ENCODE assay signal across 20 cellular contexts in genomic region chr5:178083942-178084341, GRCh38.
"Had no signal": no experiment of that assay in that cellular context is flagged by ENCODE, and none has a peak within 500 bp of the region (broad histone marks: within the 10 kb centered on the region; RNA-seq: fewer than 3 reads in every experiment).

No MANE protein-coding gene starts in this region.

- H3K4me3 Mint-ChIP-seq: activated CD4-positive, alpha-beta memory T cell treated with anti-CD3 and anti-CD28 coated beads for 36 hours; activated naive CD4-positive, alpha-beta T cell treated with anti-CD3 and anti-CD28 coated beads for 36 hours; activated naive CD8-positive, alpha-beta T cell treated with anti-CD3 and anti-CD28 coated beads, Interleukin-2, amount 10 ng/mL, durations not matched to agents 7 days and 5 days; endodermal cell; naive thymus-derived CD4-positive, alpha-beta T cell; neural crest cell had no signal

- H3K4me3 ChIP-seq: colonic mucosa, heart right ventricle, lower lobe of right lung, sigmoid colon, thoracic aorta, upper lobe of left lung had no signal

- H3K27ac Mint-ChIP-seq: activated CD4-positive, alpha-beta memory T cell treated with anti-CD3 and anti-CD28 coated beads for 36 hours; activated naive CD4-positive, alpha-beta T cell treated with anti-CD3 and anti-CD28 coated beads for 36 hours; activated naive CD8-positive, alpha-beta T cell treated with anti-CD3 and anti-CD28 coated beads, Interleukin-2, amount 10 ng/mL, durations not matched to agents 7 days and 5 days; endodermal cell had no signal

- H3K36me3 Mint-ChIP-seq: activated CD4-positive, alpha-beta memory T cell treated with anti-CD3 and anti-CD28 coated beads for 36 hours; activated naive CD8-positive, alpha-beta T cell treated with anti-CD3 and anti-CD28 coated beads, Interleukin-2, amount 10 ng/mL, durations not matched to agents 7 days and 5 days; naive thymus-derived CD4-positive, alpha-beta T cell had no signal

- H3K9me3 Mint-ChIP-seq: activated CD4-positive, alpha-beta memory T cell treated with anti-CD3 and anti-CD28 coated beads for 36 hours; activated naive CD4-positive, alpha-beta T cell treated with anti-CD3 and anti-CD28 coated beads for 36 hours; activated naive CD8-positive, alpha-beta T cell treated with anti-CD3 and anti-CD28 coated beads, Interleukin-2, amount 10 ng/mL, durations not matched to agents 7 days and 5 days; endodermal cell; naive thymus-derived CD4-positive, alpha-beta T cell; neural crest cell had no signal

- DNase-seq: activated CD4-positive, alpha-beta memory T cell treated with anti-CD3 and anti-CD28 coated beads for 36 hours; activated CD4-positive, alpha-beta T cell treated with anti-CD3 and anti-CD28 coated beads for 48 hours; activated naive CD4-positive, alpha-beta T cell treated with anti-CD3 and anti-CD28 coated beads for 36 hours; activated naive CD8-positive, alpha-beta T cell treated with anti-CD3 and anti-CD28 coated beads, Interleukin-2, amount 10 ng/mL, durations not matched to agents 7 days and 5 days; activated T-cell treated with anti-CD3 and anti-CD28 coated beads, Interleukin-2, amount 50 U/mL, for 48 hours; amygdala; colonic mucosa; endodermal cell; heart right ventricle; kidney; lower lobe of right lung; naive thymus-derived CD4-positive, alpha-beta T cell; retina; sigmoid colon; stimulated activated CD4-positive, alpha-beta T cell treated with anti-CD3 and anti-CD28 coated beads, Interleukin-2, amount 100 ng/mL, for 48 hours; stimulated activated naive CD4-positive, alpha-beta T cell; upper lobe of left lung had no signal

- H3K4me1 Mint-ChIP-seq: endodermal cell, neural crest cell had no signal

- H3K27me3 ChIP-seq: colonic mucosa had no signal

- H3K9me3 ChIP-seq: colonic mucosa, heart right ventricle, lower lobe of right lung, sigmoid colon, thoracic aorta, upper lobe of left lung had no signal

- H3K36me3 ChIP-seq: colonic mucosa, heart right ventricle, lower lobe of right lung, sigmoid colon, thoracic aorta, upper lobe of left lung had no signal

- H3K4me1 ChIP-seq: colonic mucosa, heart right ventricle, lower lobe of right lung, sigmoid colon, upper lobe of left lung had no signal

- H3K27ac ChIP-seq: colonic mucosa, heart right ventricle, lower lobe of right lung, sigmoid colon, thoracic aorta, upper lobe of left lung had no signal

- ATAC-seq: heart right ventricle; left lobe of liver; lower lobe of right lung; naive thymus-derived CD4-positive, alpha-beta T cell had no signal
